ENCODE assay signal across 17 cellular contexts in the genomic region with DNA sequence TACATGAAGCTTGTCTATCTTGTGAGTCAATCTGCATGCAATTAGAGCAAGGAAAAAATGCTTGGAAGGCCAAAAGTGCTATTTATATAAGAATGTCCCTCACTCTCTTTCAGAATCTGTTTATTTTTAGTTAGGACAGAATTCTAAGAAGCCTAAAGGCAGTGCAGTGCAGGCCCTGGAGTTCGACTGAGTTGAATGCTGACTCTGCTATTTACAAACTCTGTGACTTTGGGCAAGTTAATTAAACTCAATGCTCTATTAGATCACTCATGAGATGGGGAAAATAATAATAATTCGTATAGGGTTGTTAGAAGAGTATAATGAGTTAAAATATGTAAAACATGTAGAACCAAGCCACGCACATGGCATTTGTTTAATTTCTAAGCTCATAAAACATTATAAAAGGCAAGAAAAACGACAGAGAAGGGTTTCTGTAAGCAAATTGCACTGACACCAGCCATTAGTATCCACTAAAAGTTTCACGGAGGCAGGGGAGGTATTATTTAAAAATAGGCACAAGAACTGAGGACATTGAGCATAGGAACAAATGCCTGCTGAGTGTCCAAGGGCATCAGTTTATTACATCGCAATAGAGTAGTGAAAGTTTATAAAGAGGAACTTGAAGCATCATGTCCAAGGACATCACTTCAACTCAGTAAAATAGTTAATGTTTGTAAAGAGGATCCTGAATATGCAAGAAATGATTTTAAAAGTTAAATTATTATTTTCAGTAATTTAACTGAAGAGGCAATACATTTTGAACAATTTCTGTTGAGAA.
DNase-seq lines count a peak whose midpoint lies in the region; ATAC-seq and TF ChIP-seq lines count a peak whose summit lies in the region.
"Had no signal": no experiment of that assay in that cellular context is flagged by ENCODE, and none has a peak within 500 bp of the region (broad histone marks: within the 10 kb centered on the region; RNA-seq: fewer than 3 reads in every experiment).

No MANE protein-coding gene starts in this region.

- H3K4me2 ChIP-seq in parathyroid adenoma (ENCODE audit: low read length) = peak overlapping the region; percentile 70

- no peaks in the 10 kb centered on the region for H3K79me2 ChIP-seq in parathyroid adenoma

- H3K4me3 ChIP-seq in cardiac muscle cell = no peak overlapping the region
- peak overlapping the region; percentile 28 for H3K4me3 ChIP-seq in parathyroid adenoma (ENCODE audit: low read depth, low read length)
- H3K4me3 ChIP-seq: coronary artery, SJSA1, skin epidermis had no signal

- peak; percentile 77 for ATAC-seq in Right ventricle myocardium superior (ENCODE audit: poor library complexity)
- ATAC-seq: CD8-positive, alpha-beta T cell had no signal

- H3K27me3 ChIP-seq in cardiac muscle cell = no peaks in the 10 kb centered on the region
- no peaks in the 10 kb centered on the region for H3K27me3 ChIP-seq in parathyroid adenoma (ENCODE audit: control insufficient read depth, insufficient read depth, low read length)
- H3K27me3 ChIP-seq: SJSA1 had no signal

- H3K27ac ChIP-seq in cardiac muscle cell (peak overlapping the region; percentile 58), parathyroid adenoma (no peak overlapping the region)
- H3K27ac ChIP-seq: epithelial cell of prostate, SJSA1 had no signal

- no peak overlapping the region for H3K9ac ChIP-seq in parathyroid adenoma

- DNase-seq in Right ventricle myocardium superior (no peak), cardiac septum (ENCODE audit: low spot score) (no peak), cardiac muscle cell (ENCODE audit: low read depth in 1 of 2, low spot score in 1 of 2) (peak in 1 of 2 donors; percentile 18), NCI-H1105 (lab: John Stamatoyannopoulos, UW) (no peak), GOT3 (lab: John Stamatoyannopoulos, UW) (no peak), amniotic stem cell (lab: John Stamatoyannopoulos, UW) (no peak)
- no peak for DNase-seq in stimulated activated CD4-positive, alpha-beta T cell treated with anti-CD3 and anti-CD28 coated beads, Interleukin-4, amount 100 ng/mL, for 24 hours
- DNase-seq: activated CD4-positive, alpha-beta T cell treated with anti-CD3 and anti-CD28 coated beads, Interleukin-2, amount 10 ng/mL, durations not matched to agents 24 days and 14 days; activated naive CD4-positive, alpha-beta T cell treated with anti-CD3 and anti-CD28 coated beads for 36 hours; CD8-positive, alpha-beta T cell; glutamatergic neuron; NCI-H1436 had no signal

- peak overlapping the region; percentile 38 for H2AFZ ChIP-seq in parathyroid adenoma

- H3K36me3 ChIP-seq in cardiac muscle cell = no peaks in the 10 kb centered on the region
- H3K36me3 ChIP-seq in parathyroid adenoma (ENCODE audit: control insufficient read depth, insufficient read depth, low read length) = no peaks in the 10 kb centered on the region
- H3K36me3 ChIP-seq: SJSA1 had no signal

- H3K4me1 ChIP-seq in cardiac muscle cell (ENCODE audit: low read depth) = peaks cover 18% of the 10 kb centered on the region
- H3K4me1 ChIP-seq in parathyroid adenoma = peaks cover 6% of the 10 kb centered on the region
- H3K4me1 ChIP-seq: SJSA1 had no signal

- H3K9me3 ChIP-seq in cardiac muscle cell (ENCODE audit: low read depth) (no peaks in the 10 kb centered on the region), parathyroid adenoma (ENCODE audit: control insufficient read depth, low read length) (no peaks in the 10 kb centered on the region)
- H3K9me3 ChIP-seq: SJSA1 had no signal

- intact Hi-C loops in Right ventricle myocardium superior (cut with DNase I) (no loop called here), cardiac septum (cut with DNase I) (no loop called here)

- TF ChIP-seq CTCF in cardiac muscle cell (IDR thresholded peaks at IDR 0.05; ENCODE audit: low read depth, low read length) (no peak), parathyroid adenoma (IDR thresholded peaks at IDR 0.05) (no peak)
